Comparison of ENCODE assay signal across 2 cellular contexts in genomic region chr15:77588126-77588525, GRCh38.
TF ChIP-seq lines count a peak whose summit lies in the region.

No MANE protein-coding gene starts in this region.

TF ChIP-seq in HepG2, 621 proteins besides CTCF, POLR2A, EP300 and RAD21 (continues in another document):
- TF ChIP-seq ZNF687 (CRISPR knock-in tag; IDR thresholded peaks at IDR 0.05) = peak; percentile 25; the same call in 1 of the 2 replicates
- TF ChIP-seq ZBTB39 (CRISPR knock-in tag; IDR thresholded peaks at IDR 0.05) = no peak
- peak; percentile 61 for TF ChIP-seq HNF4A (CRISPR knock-in tag; IDR thresholded peaks at IDR 0.05)
- TF ChIP-seq ZNF460 (CRISPR knock-in tag; IDR thresholded peaks at IDR 0.05; ENCODE audit: borderline replicate concordance) = no peak
- no peak for TF ChIP-seq DDIT3 (CRISPR knock-in tag; IDR thresholded peaks at IDR 0.05)
- no peak for TF ChIP-seq THAP11 (CRISPR knock-in tag; IDR thresholded peaks at IDR 0.05)
- TF ChIP-seq FOXJ3 (CRISPR knock-in tag; IDR thresholded peaks at IDR 0.05; ENCODE audit: borderline replicate concordance) = no peak
- no peak for TF ChIP-seq SP1 (IDR thresholded peaks at IDR 0.05)
- TF ChIP-seq SP1 (CRISPR knock-in tag; IDR thresholded peaks at IDR 0.05) = no peak
- no peak for TF ChIP-seq MYC (CRISPR knock-in tag; IDR thresholded peaks at IDR 0.05; ENCODE audit: borderline replicate concordance)
- TF ChIP-seq SRF (IDR thresholded peaks at IDR 0.05; ENCODE audit: low read depth, low read length) = no peak
- TF ChIP-seq XRCC5 (optimal IDR thresholded peaks at IDR 0.05; ENCODE audit: low read length) = no peak
- peak; percentile 38; the same call in 1 of the 2 replicates for TF ChIP-seq ETV5 (CRISPR knock-in tag; IDR thresholded peaks at IDR 0.05; ENCODE audit: borderline replicate concordance)
- TF ChIP-seq ZHX2 (IDR thresholded peaks at IDR 0.05; ENCODE audit: low read depth) = no peak
- TF ChIP-seq ZHX2 (CRISPR knock-in tag; IDR thresholded peaks at IDR 0.05; ENCODE audit: borderline replicate concordance) = no peak

TF ChIP-seq in H1, 55 proteins besides CTCF, POLR2A, EP300 and RAD21:
- TF ChIP-seq BCL11A (IDR thresholded peaks at IDR 0.05; ENCODE audit: low read depth in 2 of 2, low read length in 2 of 2) (no peak), FOSL1 (IDR thresholded peaks at IDR 0.05; ENCODE audit: insufficient read depth, low read depth, low read length) (no peak), TBP (IDR thresholded peaks at IDR 0.05; ENCODE audit: low read depth, low read length) (no peak), SIN3A (conservative IDR thresholded peaks at IDR 0.05 in 1 of 2, IDR thresholded peaks at IDR 0.05 in 1 of 2; ENCODE audit: low read depth in 1 of 2, low read length in 2 of 2) (no peak), KDM1A (IDR thresholded peaks at IDR 0.05; ENCODE audit: borderline replicate concordance, low read length) (no peak), KDM5A (IDR thresholded peaks at IDR 0.05; ENCODE audit: low read length) (no peak), ASH2L (IDR thresholded peaks at IDR 0.05; ENCODE audit: low read length) (no peak), SRF (IDR thresholded peaks at IDR 0.05; ENCODE audit: low read depth, low read length) (no peak), BACH1 (IDR thresholded peaks at IDR 0.05; ENCODE audit: low read length) (no peak), JUND (IDR thresholded peaks at IDR 0.05; ENCODE audit: low read length) (no peak), EGR1 (IDR thresholded peaks at IDR 0.05; ENCODE audit: borderline replicate concordance, low read depth, low read length) (no peak), SUZ12 (IDR thresholded peaks at IDR 0.05; ENCODE audit: low read length) (no peak), CBX5 (IDR thresholded peaks at IDR 0.05; ENCODE audit: low read depth, low read length) (no peak)
